Comparison of ENCODE assay signal across 24 cellular contexts in genomic region chr17:72145972-72146755, GRCh38. TPM values are rescaled to one million over a fixed set of nuclear protein-coding genes. Genes with fewer than 3 reads are reported as not detected.
DNase-seq lines count a peak whose midpoint lies in the region; FAIRE-seq and TF ChIP-seq lines count a peak whose summit lies in the region.
"Had no signal": no experiment of that assay in that cellular context is flagged by ENCODE, and none has a peak within 500 bp of the region (broad histone marks: within the 10 kb centered on the region; RNA-seq: fewer than 3 reads in every experiment).

No MANE protein-coding gene starts in this region.

- no peak for FAIRE-seq in frontal cortex (lab: Jason Lieb, UNC)
- FAIRE-seq: GM19239 had no signal

- peak overlapping the region; percentile 40 for H3K4me2 ChIP-seq in osteoblast (ENCODE audit: insufficient read depth, low read length)

- TF ChIP-seq CTCF in choroid plexus epithelial cell (conservative IDR thresholded peaks at IDR 0.05; ENCODE audit: low read depth, low read length): peak; percentile 2
- TF ChIP-seq CTCF in osteoblast (IDR thresholded peaks at IDR 0.05; ENCODE audit: extremely low read depth, low read depth, low read length): peak; percentile 23
- TF ChIP-seq CTCF in coronary artery (IDR thresholded peaks at IDR 0.05): no peak

- no peaks in the 10 kb centered on the region for H4K20me1 ChIP-seq in osteoblast (ENCODE audit: insufficient read depth, low read length)

- no peak overlapping the region for H3K4me3 ChIP-seq in choroid plexus epithelial cell (ENCODE audit: low read depth, low read length)
- H3K4me3 ChIP-seq in osteoblast (ENCODE audit: insufficient read depth, low read length): no peak overlapping the region
- no peak overlapping the region for H3K4me3 ChIP-seq in coronary artery
- H3K4me3 ChIP-seq: esophagus muscularis mucosa, thyroid gland had no signal

- H3K36me3 ChIP-seq in osteoblast (ENCODE audit: insufficient read depth, low read length): no peaks in the 10 kb centered on the region
- H3K36me3 ChIP-seq: esophagus muscularis mucosa, thyroid gland had no signal

- peaks cover 2% of the 10 kb centered on the region for H3K27me3 ChIP-seq in osteoblast (ENCODE audit: insufficient read depth, low read length)
- H3K27me3 ChIP-seq: thyroid gland had no signal

- no peaks in the 10 kb centered on the region for H3K9me3 ChIP-seq in osteoblast (ENCODE audit: low read depth, low read length)
- H3K9me3 ChIP-seq: esophagus muscularis mucosa, thyroid gland had no signal

- H3K27ac ChIP-seq in osteoblast (ENCODE audit: low read depth, low read length): no peak overlapping the region
- H3K27ac ChIP-seq in coronary artery: no peak overlapping the region
- H3K27ac ChIP-seq: esophagus muscularis mucosa, HL-60, thyroid gland, VCaP had no signal

- DNase-seq in EL: peak; percentile 59
- peak; percentile 84 for DNase-seq in NCI-H526 (lab: John Stamatoyannopoulos, UW)
- DNase-seq in choroid plexus epithelial cell (ENCODE audit: low read depth): peak; percentile 45
- no peak for DNase-seq in osteoblast (ENCODE audit: insufficient read length, low spot score, missing footprints)
- no peak for DNase-seq in coronary artery (ENCODE audit: low spot score)
- DNase-seq in NK-92 (lab: John Stamatoyannopoulos, UW; ENCODE audit: unreplicated experiment): no peak
- no peak for DNase-seq in frontal cortex (ENCODE audit: low spot score in 2 of 2)
- DNase-seq: activated CD4-positive, alpha-beta T cell treated with anti-CD3 and anti-CD28 coated beads, Interleukin-2, amount 50 U/mL, for 4 hours; activated gamma-delta T cell treated with Interleukin-2 at 50 U/mL for 16 hours; amniotic stem cell; caudate nucleus; HCEC 1CT; head of caudate nucleus; left ventricle myocardium superior; NCI-H1092 treated with DMSO at 0.1 percent for 48 hours; NCI-H2029 treated with DMSO at 0.1 percent for 48 hours; retina; SIG-M5; thyroid gland had no signal

- H2AFZ ChIP-seq in osteoblast (ENCODE audit: low read length): no peak overlapping the region

- no peaks in the 10 kb centered on the region for H3K79me2 ChIP-seq in osteoblast (ENCODE audit: insufficient read depth, low read length)

- H3K4me1 ChIP-seq in osteoblast (ENCODE audit: insufficient read depth, low read length): peaks cover 8% of the 10 kb centered on the region

RNA-seq across cellular contexts. Expression of gene SOX9, which starts 25.3 kb away (rescaled TPM):
- total RNA-seq in osteoblast (6.5 and 8.3 TPM in 2 replicates), frontal cortex (7.7 TPM)
- total RNA-seq: G401 had no signal

Comparison
In these comparisons a context has a peak if more than half of its experiments do, and no peak if none do; other contexts are left out.
1. DNase-seq: peak in EL (single experiment), NCI-H526 (2 of 2) and choroid plexus epithelial cell (single experiment); none in osteoblast (single experiment), coronary artery (single experiment), NK-92 (single experiment) and frontal cortex (0 of 2).